ENCODE assay signal across 8 cellular contexts in genomic region chr19:1865172-1866010, GRCh38. TPM values are rescaled to one million over a fixed set of nuclear protein-coding genes. Genes with fewer than 3 reads are reported as not detected.
DNase-seq lines count a peak whose midpoint lies in the region; ATAC-seq, FAIRE-seq and TF ChIP-seq lines count a peak whose summit lies in the region.

No MANE protein-coding gene starts in this region.

- peak overlapping the region; percentile 93 for H3K4me2 ChIP-seq in skeletal muscle satellite cell (ENCODE audit: low read length)

- no peak for TF ChIP-seq CTCF in fibroblast of the aortic adventitia (IDR thresholded peaks at IDR 0.05; ENCODE audit: insufficient read depth, low read length)

- H3K9ac ChIP-seq in skeletal muscle satellite cell (ENCODE audit: low read depth, low read length) = peak overlapping the region; percentile 92

- H3K4me3 ChIP-seq in fibroblast of the aortic adventitia (ENCODE audit: low read depth, low read length) = peak overlapping the region; percentile 74
- H3K4me3 ChIP-seq in skeletal muscle satellite cell (ENCODE audit: low read length) = peak overlapping the region; percentile 85

- no peak for DNase-seq in GM12892 (ENCODE audit: insufficient read length)
- no peak for DNase-seq in T-helper 17 cell
- no peak for DNase-seq in fibroblast of the aortic adventitia (ENCODE audit: low read depth)
- no peak for DNase-seq in RKO (ENCODE audit: low spot score)
- no peak for DNase-seq in NCI-H2107 (lab: John Stamatoyannopoulos, UW)

- no peaks in the 10 kb centered on the region for H3K36me3 Mint-ChIP-seq in T-helper 17 cell (ENCODE audit: low read depth)

- H3K4me1 Mint-ChIP-seq in T-helper 17 cell = peaks cover 14% of the 10 kb centered on the region

- peak overlapping the region; percentile 77 for H3K4me3 Mint-ChIP-seq in T-helper 17 cell

- ATAC-seq in T-helper 17 cell (no peak), HG02852 (IDR thresholded peaks at IDR 0.05; ENCODE audit: unreplicated experiment) (no peak), HG02840 (IDR thresholded peaks at IDR 0.05; ENCODE audit: low FRiP score, unreplicated experiment) (no peak)

- H3K27ac Mint-ChIP-seq in T-helper 17 cell = peak overlapping the region; percentile 78

- H3K27me3 Mint-ChIP-seq in T-helper 17 cell = no peaks in the 10 kb centered on the region

- no peaks in the 10 kb centered on the region for H3K36me3 ChIP-seq in skeletal muscle satellite cell (ENCODE audit: insufficient read depth, low read length)

- H3K9me3 ChIP-seq in T-helper 17 cell (ENCODE audit: control insufficient read depth, low read length, poor library complexity, severe bottlenecking) (no peaks in the 10 kb centered on the region), skeletal muscle satellite cell (replicated peaks; ENCODE audit: low read length) (no peaks in the 10 kb centered on the region)

- peaks cover 17% of the 10 kb centered on the region for H3K4me1 ChIP-seq in skeletal muscle satellite cell (ENCODE audit: control insufficient read depth, insufficient read depth, low read length)

- no peaks in the 10 kb centered on the region for H3K27me3 ChIP-seq in skeletal muscle satellite cell (ENCODE audit: control insufficient read depth, insufficient read depth, low read length)

- peak; percentile 14 for FAIRE-seq in GM12892 (lab: Jason Lieb, UNC)

- no peak for TF ChIP-seq POLR2A in GM12892 (IDR thresholded peaks at IDR 0.05; ENCODE audit: low read depth, low read length)

RNA-seq across cellular contexts. Expression of gene KLF16, which starts 2.0 kb away (rescaled TPM):
- 4.3 TPM for polyA plus RNA-seq in GM12892 (2012; ENCODE audit: missing spikeins)
- total RNA-seq in T-helper 17 cell (10 to 100 TPM; 37.9 to 46.5 TPM), fibroblast of the aortic adventitia (ENCODE audit: low replicate concordance) (6.5 and 7.3 TPM in 2 replicates)
- 12.9 and 13.2 TPM in 2 replicates for total RNA-seq in skeletal muscle satellite cell (2012; rRNA removed)

RNA-seq across cellular contexts. Expression of gene REXO1, which starts 17.1 kb away (rescaled TPM):
- polyA plus RNA-seq in GM12892 (2012; ENCODE audit: missing spikeins) = 9.5 TPM
- total RNA-seq in T-helper 17 cell (100 to 1,000 TPM in 1 of 2 donors, 10 to 100 TPM in 1; 98.7 to 107 TPM), fibroblast of the aortic adventitia (ENCODE audit: low replicate concordance) (9.0 and 13.0 TPM in 2 replicates)
- total RNA-seq in skeletal muscle satellite cell (2012; rRNA removed) = 10.7 and 13.7 TPM in 2 replicates

RNA-seq across cellular contexts. Expression of gene ABHD17A, which starts 19.9 kb away (rescaled TPM):
- 5.0 TPM for polyA plus RNA-seq in GM12892 (2012; ENCODE audit: missing spikeins)
- total RNA-seq in T-helper 17 cell = 100 to 1,000 TPM; 121 to 125 TPM
- total RNA-seq in fibroblast of the aortic adventitia (ENCODE audit: low replicate concordance) = 48.0 and 51.2 TPM in 2 replicates
- 61.8 and 64.4 TPM in 2 replicates for total RNA-seq in skeletal muscle satellite cell (2012; rRNA removed)

RNA-seq across cellular contexts. Expression of gene ADAT3, which starts 39.8 kb away (rescaled TPM):
- not detected for polyA plus RNA-seq in GM12892 (2012; ENCODE audit: missing spikeins)
- 1 to 10 TPM; 6.4 to 8.5 TPM for total RNA-seq in T-helper 17 cell
- total RNA-seq in fibroblast of the aortic adventitia (ENCODE audit: low replicate concordance) = 2.6 and 4.2 TPM in 2 replicates
- 3.3 and 3.5 TPM in 2 replicates for total RNA-seq in skeletal muscle satellite cell (2012; rRNA removed)

RNA-seq across cellular contexts. Expression of gene SCAMP4, which starts 39.8 kb away (rescaled TPM):
- polyA plus RNA-seq in GM12892 (2012; ENCODE audit: missing spikeins) = 7.2 TPM
- 10 to 100 TPM; 19.2 to 20.7 TPM for total RNA-seq in T-helper 17 cell
- total RNA-seq in fibroblast of the aortic adventitia (ENCODE audit: low replicate concordance) = 51.6 and 59.3 TPM in 2 replicates
- 45.2 and 65.9 TPM in 2 replicates for total RNA-seq in skeletal muscle satellite cell (2012; rRNA removed)
